ENCODE assay signal across 21 cellular contexts in the genomic region with DNA sequence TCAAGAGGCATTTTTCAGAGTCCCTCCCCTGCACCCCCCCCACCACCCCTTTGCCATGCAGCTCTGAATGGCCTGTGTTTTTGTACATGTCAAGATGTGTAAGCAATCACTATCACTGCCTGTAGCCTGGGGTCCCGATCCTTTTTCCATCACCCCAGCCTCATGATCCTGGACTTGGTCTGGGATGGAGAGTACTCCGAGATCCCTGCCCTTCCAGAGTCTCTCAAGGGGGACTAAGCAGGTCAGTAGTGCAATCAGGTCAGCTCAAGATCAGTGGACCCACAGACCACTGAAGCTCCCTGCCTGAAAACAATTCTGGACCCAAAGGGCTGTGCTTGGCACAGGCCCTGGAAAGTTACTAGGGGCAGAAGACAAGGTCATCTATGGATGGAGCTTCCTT. TPM values are rescaled to one million over a fixed set of nuclear protein-coding genes. Genes with fewer than 3 reads are reported as not detected.
"Had no signal": no experiment of that assay in that cellular context is flagged by ENCODE, and none has a peak within 500 bp of the region (broad histone marks: within the 10 kb centered on the region; RNA-seq: fewer than 3 reads in every experiment).

No MANE protein-coding gene starts in this region.

- H3K4me3 ChIP-seq: body of pancreas, hepatocyte, lower lobe of right lung, pancreas, sigmoid colon, spleen, thyroid gland had no signal

- H3K36me3 Mint-ChIP-seq: activated naive CD8-positive, alpha-beta T cell; natural killer cell; stimulated activated memory B cell treated with anti-CD40 and anti-IgM and Interleukin-4, amounts not matched to agents 10 μg/mL and 1 μg/mL and 100 μg/mL, for 72 hours had no signal

- H3K4me1 ChIP-seq: body of pancreas, lower lobe of right lung, pancreas, sigmoid colon, thyroid gland had no signal

- H3K4me3 Mint-ChIP-seq: activated CD4-positive, alpha-beta memory T cell treated with anti-CD3 and anti-CD28 coated beads, Interleukin-2, amount 10 ng/mL, durations not matched to agents 7 days and 5 days; activated naive CD8-positive, alpha-beta T cell; activated T-cell treated with anti-CD3 and anti-CD28 coated beads, Interleukin-2, amount 50 U/mL, for 4 hours; effector memory CD8-positive, alpha-beta T cell; natural killer cell; stimulated activated memory B cell treated with anti-CD40 and anti-IgM and Interleukin-4, amounts not matched to agents 10 μg/mL and 1 μg/mL and 100 μg/mL, for 72 hours had no signal

- H3K27ac Mint-ChIP-seq: activated CD4-positive, alpha-beta memory T cell treated with anti-CD3 and anti-CD28 coated beads, Interleukin-2, amount 10 ng/mL, durations not matched to agents 7 days and 5 days; activated naive CD8-positive, alpha-beta T cell; effector memory CD8-positive, alpha-beta T cell; natural killer cell; stimulated activated memory B cell treated with anti-CD40 and anti-IgM and Interleukin-4, amounts not matched to agents 10 μg/mL and 1 μg/mL and 100 μg/mL, for 72 hours had no signal

- H3K27ac ChIP-seq: body of pancreas, hepatocyte, lower lobe of right lung, pancreas, sigmoid colon, spleen, thyroid gland, VCaP had no signal

- H3K27me3 ChIP-seq: body of pancreas, hepatocyte, pancreas, sigmoid colon, thyroid gland had no signal

- H3K36me3 ChIP-seq: lower lobe of right lung, pancreas, sigmoid colon, spleen, thyroid gland had no signal

- H3K27me3 Mint-ChIP-seq: stimulated activated memory B cell treated with anti-CD40 and anti-IgM and Interleukin-4, amounts not matched to agents 10 μg/mL and 1 μg/mL and 100 μg/mL, for 72 hours had no signal

- DNase-seq: activated gamma-delta T cell; activated T-cell treated with anti-CD3 and anti-CD28 coated beads, Interleukin-2, amount 50 U/mL, for 4 hours; amygdala; body of pancreas; caudate nucleus; effector memory CD8-positive, alpha-beta T cell; foreskin fibroblast; left colon; lower lobe of right lung; natural killer cell; pancreas; sigmoid colon; spleen; stimulated activated CD4-positive, alpha-beta T cell treated with anti-CD3 and anti-CD28 coated beads, Interleukin-4, amount 100 ng/mL, for 4 hours; SW 1271; thyroid gland had no signal

- H3K9me3 Mint-ChIP-seq: activated CD4-positive, alpha-beta memory T cell treated with anti-CD3 and anti-CD28 coated beads, Interleukin-2, amount 10 ng/mL, durations not matched to agents 7 days and 5 days; activated T-cell treated with anti-CD3 and anti-CD28 coated beads, Interleukin-2, amount 50 U/mL, for 4 hours; effector memory CD8-positive, alpha-beta T cell; natural killer cell; stimulated activated memory B cell treated with anti-CD40 and anti-IgM and Interleukin-4, amounts not matched to agents 10 μg/mL and 1 μg/mL and 100 μg/mL, for 72 hours had no signal

- H3K9me3 ChIP-seq: body of pancreas, lower lobe of right lung, pancreas, sigmoid colon, spleen, thyroid gland had no signal

RNA-seq across cellular contexts. Expression of gene GJD3, which starts 7.5 kb away (rescaled TPM):
- total RNA-seq: activated CD4-positive, alpha-beta memory T cell treated with anti-CD3 and anti-CD28 coated beads, Interleukin-2, amount 10 ng/mL, durations not matched to agents 7 days and 5 days; activated T-cell treated with anti-CD3 and anti-CD28 coated beads, Interleukin-2, amount 50 U/mL, for 4 hours; natural killer cell had no signal
